Comparison of ENCODE assay signal across 10 cellular contexts in genomic region chr5:76717222-76718083, GRCh38. TPM values are rescaled to one million over a fixed set of nuclear protein-coding genes. Genes with fewer than 3 reads are reported as not detected.
DNase-seq lines count a peak whose midpoint lies in the region; ATAC-seq, FAIRE-seq and TF ChIP-seq lines count a peak whose summit lies in the region.
"Had no signal": no experiment of that assay in that cellular context is flagged by ENCODE, and none has a peak within 500 bp of the region (broad histone marks: within the 10 kb centered on the region; RNA-seq: fewer than 3 reads in every experiment).

No MANE protein-coding gene starts in this region.

- CTCF ChIA-PET in K562 (lab: Yijun Ruan, JAX; ENCODE audit: low intra/inter-chr PET ratio): interaction anchor here (0.6 to 2.3 kb wide), 2 partner anchors 18 to 57 kb away, joined by 3 to 12 read pairs; no protein-coding TSS in a partner anchor

- no peak for ATAC-seq in Right ventricle myocardium inferior
- 0 out of 3 replicates have a peak, but pooled peaks have one; percentile 2 for ATAC-seq in K562
- no peak for ATAC-seq in lung (ENCODE audit: insufficient read depth, low FRiP score)
- no peak for ATAC-seq in upper lobe of right lung
- ATAC-seq in HG02973 (IDR thresholded peaks at IDR 0.05; ENCODE audit: unreplicated experiment): no peak
- no peak for ATAC-seq in HG02840 (IDR thresholded peaks at IDR 0.05; ENCODE audit: low FRiP score, unreplicated experiment)

- H3K36me3 ChIP-seq in cardiac muscle cell: no peaks in the 10 kb centered on the region
- H3K36me3 ChIP-seq in K562 (ENCODE audit: control insufficient read depth, insufficient read depth, low read length): 0 out of 3 replicates have a peak, but pooled peaks cover 2% of the 10 kb centered on the region
- no peaks in the 10 kb centered on the region for H3K36me3 ChIP-seq in lung (ENCODE audit: control insufficient read depth in 2 of 2, insufficient read depth in 2 of 2, low read length in 2 of 2)
- no peaks in the 10 kb centered on the region for H3K36me3 ChIP-seq in upper lobe of right lung
- H3K36me3 ChIP-seq in ovary: no peaks in the 10 kb centered on the region

- H3K27me3 ChIP-seq in cardiac muscle cell: peaks cover 27% of the 10 kb centered on the region
- no peaks in the 10 kb centered on the region for H3K27me3 ChIP-seq in K562 (ENCODE audit: control insufficient read depth in 2 of 2, insufficient read depth in 2 of 2, low read length in 2 of 2)
- H3K27me3 ChIP-seq in lung (ENCODE audit: control insufficient read depth, insufficient read depth): no peaks in the 10 kb centered on the region
- peaks cover 10% of the 10 kb centered on the region for H3K27me3 ChIP-seq in upper lobe of right lung
- H3K27me3 ChIP-seq in ovary: no peaks in the 10 kb centered on the region

- no TSS peak for BruUV-seq in K562 (replicated peaks; lab: Mats Ljungman, UMichigan)

- in situ Hi-C loops in K562 (cut with MboI): no loop called here

- intact Hi-C loops in Right ventricle myocardium inferior (cut with DNase I) (loop anchor here (5.0 to 10.0 kb wide), 2 partner anchors 55 to 73 kb away; no protein-coding TSS in a partner anchor), K562 (cut with micrococcal nuclease) (loop anchor here (2.0 kb wide), 1 partner anchor 117 kb away; no protein-coding TSS in a partner anchor), upper lobe of right lung (cut with DNase I) (no loop called here), ovary (cut with DNase I) (no loop called here)

- no peak for TF ChIP-seq RAD21 in K562 (CRISPR knock-in tag; conservative IDR thresholded peaks at IDR 0.05 in 1 of 2, IDR thresholded peaks at IDR 0.05 in 1 of 2)

- POLR2A ChIA-PET in K562 (lab: Yijun Ruan, JAX): interaction anchor here (0.8 to 2.7 kb wide), 4 partner anchors 9 to 22 kb away, joined by 3 to 12 read pairs (median 5); no protein-coding TSS in a partner anchor

- TF ChIP-seq EP300 in K562 (IDR thresholded peaks at IDR 0.05; ENCODE audit: low read length) (no peak), ovary (IDR thresholded peaks at IDR 0.05) (no peak)

- H3K4me2 ChIP-seq in K562 (ENCODE audit: insufficient read depth, low read length): peak overlapping the region; percentile 77

- H3K9me1 ChIP-seq in K562 (ENCODE audit: control insufficient read depth, insufficient read depth, low read length): no peaks in the 10 kb centered on the region

- TF ChIP-seq POLR2A in K562 (conservative IDR thresholded peaks at IDR 0.05): no peak
- no peak for TF ChIP-seq POLR2A in ovary (IDR thresholded peaks at IDR 0.05)

- peak; percentile 85 for FAIRE-seq in K562 (lab: Jason Lieb, UNC)

- H3K27ac ChIP-seq in cardiac muscle cell (no peak overlapping the region), K562 (ENCODE audit: extremely low read depth, low read depth, low read length) (peak overlapping the region; percentile 83; the same call in 1 of the 3 replicates), lung (ENCODE audit: low read depth in 1 of 2, low read length in 1 of 2) (no peak overlapping the region), upper lobe of right lung (peak overlapping the region; percentile 85), ovary (no peak overlapping the region)

- H3K9me3 ChIP-seq in cardiac muscle cell (ENCODE audit: low read depth) (no peaks in the 10 kb centered on the region), K562 (replicated peaks; ENCODE audit: control insufficient read depth, insufficient read depth, low read depth, low read length) (no peaks in the 10 kb centered on the region), lung (ENCODE audit: control insufficient read depth in 2 of 2, insufficient read depth in 1 of 2, low read length in 1 of 2) (no peaks in the 10 kb centered on the region), upper lobe of right lung (no peaks in the 10 kb centered on the region), ovary (no peaks in the 10 kb centered on the region)

- TF ChIP-seq CTCF in cardiac muscle cell (IDR thresholded peaks at IDR 0.05; ENCODE audit: low read depth, low read length) (no peak), K562 (IDR thresholded peaks at IDR 0.05 in 2 of 3, conservative IDR thresholded peaks at IDR 0.05 in 1 of 3; ENCODE audit: insufficient read depth in 2 of 3, low read depth in 1 of 3, low read length in 3 of 3) (no peak), lung (IDR thresholded peaks at IDR 0.05; ENCODE audit: control extremely low read depth, extremely low read depth) (no peak), upper lobe of right lung (IDR thresholded peaks at IDR 0.05) (no peak), ovary (IDR thresholded peaks at IDR 0.05) (no peak)

- H3K4me3 ChIP-seq in cardiac muscle cell (peak overlapping the region; percentile 82), K562 (peak overlapping the region; percentile 92), lung (peak overlapping the region; percentile 4), upper lobe of right lung (peak overlapping the region; percentile 59), ovary (no peak overlapping the region)

- peak overlapping the region; percentile 97 for H2AFZ ChIP-seq in K562 (ENCODE audit: low read depth, low read length)

- peaks cover 14% of the 10 kb centered on the region for H3K4me1 ChIP-seq in cardiac muscle cell (ENCODE audit: low read depth)
- peaks cover 15 to 18% of the 10 kb centered on the region in 2 experiments; a peak in 4 of 5 replicates for H3K4me1 ChIP-seq in K562 (replicated peaks in 1 of 2; ENCODE audit: control insufficient read depth in 2 of 2, insufficient read depth in 2 of 2, low read length in 2 of 2)
- H3K4me1 ChIP-seq in lung (ENCODE audit: control insufficient read depth in 2 of 2, insufficient read depth in 2 of 2, low read length in 2 of 2): peaks cover 0 to 2% of the 10 kb centered on the region in 2 donors
- peaks cover 24% of the 10 kb centered on the region for H3K4me1 ChIP-seq in upper lobe of right lung
- H3K4me1 ChIP-seq in ovary (ENCODE audit: insufficient read depth): no peaks in the 10 kb centered on the region

- H3K79me2 ChIP-seq in K562 (ENCODE audit: control insufficient read depth, insufficient read depth, low read length): peaks cover 52% of the 10 kb centered on the region

- 26% methylated on average over 11 of the region's 11 CpGs for WGBS in K562 (ENCODE audit: insufficient coverage, low coverage, missing lambda C conversion rate)
- 67 to 77% methylated on average over 11 of the region's 11 CpGs for WGBS in lung, 2 donors
- 74 to 82% (median 79%) methylated on average over 11 of the region's 11 CpGs for WGBS in ovary, 3 donors

- H3K9ac ChIP-seq in K562 (ENCODE audit: insufficient read depth in 1 of 2, low read depth in 2 of 2, low read length in 2 of 2): peak overlapping the region in 1 of 2 experiments; percentile 81; a peak in 3 of 4 replicates

- H4K20me1 ChIP-seq in K562 (replicated peaks; ENCODE audit: control insufficient read depth, insufficient read depth, low read length): no peaks in the 10 kb centered on the region

- DNase-seq in cardiac muscle cell (ENCODE audit: low read depth in 1 of 2, low spot score in 1 of 2) (peak; percentile 10 to 57), Right ventricle myocardium inferior (ENCODE audit: missing footprints) (no peak), K562 (ENCODE audit: extremely low read depth in 1 of 4, low spot score in 3 of 4) (peak in 2 of 4 experiments; percentile 30 to 32), lung (ENCODE audit: low spot score) (no peak), upper lobe of right lung (no peak), ovary (no peak)
- DNase-seq: DMS153; stimulated activated naive CD4-positive, alpha-beta T cell treated with Interleukin-2 at 50 U/mL for 16 hours had no signal

TF ChIP-seq in K562, 482 proteins besides CTCF, POLR2A, EP300 and RAD21:
- TF ChIP-seq STAT5A (IDR thresholded peaks at IDR 0.05; ENCODE audit: borderline replicate concordance, low read length) (0 out of 2 replicates have a peak, but pooled peaks have one; percentile 1), ZNF512 (tag; IDR thresholded peaks at IDR 0.05) (0 out of 2 replicates have a peak, but pooled peaks have one; percentile 29), RUNX1 (IDR thresholded peaks at IDR 0.05; ENCODE audit: low read depth) (no peak)

RNA-seq across cellular contexts. Expression of gene F2R, which starts 1.5 kb away (rescaled TPM):
- total RNA-seq in cardiac muscle cell: 13.4 and 16.8 TPM in 2 replicates
- 16.6 and 22.4 TPM in 2 replicates for polyA plus RNA-seq in cardiac muscle cell
- total RNA-seq in Right ventricle myocardium inferior: 5.7 TPM
- 26.4 and 32.1 TPM in 2 replicates for total RNA-seq in K562 (2011; cell fraction: chromatin; rRNA removed; ENCODE audit: low replicate concordance)
- 29.2 and 33.2 TPM in 2 replicates for total RNA-seq in K562 (2011; cell fraction: nucleolus; rRNA removed)
- total RNA-seq in K562 (2011; cell fraction: nucleoplasm; rRNA removed): 46.1 and 60.1 TPM in 2 replicates
- 11.2 and 13.7 TPM in 2 replicates for total RNA-seq in K562 (2014; rRNA removed)
- 15.1 and 15.2 TPM in 2 replicates for total RNA-seq in K562 (2014; rRNA removed; fragmentation: Illumina TruSeq; extraction: Trizol)
- total RNA-seq in K562 (2015; rRNA removed; fragmentation: Illumina TruSeq; extraction: Trizol): 10.5 and 11.1 TPM in 2 replicates
- total RNA-seq in K562 (2021): 14.7 and 15.3 TPM in 2 replicates
- polyA plus RNA-seq in K562 (2011; rRNA removed): 34.7 and 56.5 TPM in 2 replicates
- 39.1 and 73.9 TPM in 2 replicates for polyA plus RNA-seq in K562 (2011; cell fraction: cytosol; rRNA removed)
- polyA plus RNA-seq in K562 (2011; cell fraction: nucleus; rRNA removed): 11.1 and 24.1 TPM in 2 replicates
- 10.9 and 11.1 TPM in 2 replicates for polyA plus RNA-seq in K562 (2012)
- polyA plus RNA-seq in K562 (2014; fragmentation: Illumina TruSeq; extraction: Trizol): 19.1 and 19.8 TPM in 2 replicates
- 1 to 10 TPM; 4.0 to 4.9 TPM for polyA plus RNA-seq in K562 (2014; fragmentation: Nextera tagmentation; extraction: Ambion mirVana)
- 17.1 and 18.5 TPM in 2 replicates for polyA plus RNA-seq in K562 (2014; rRNA removed)
- 35.4 and 55.1 TPM in 2 replicates for polyA minus RNA-seq in K562 (2011; rRNA and poly(A)+ RNA removed)
- 13.9 and 23.1 TPM in 2 replicates for polyA minus RNA-seq in K562 (2011; cell fraction: cytosol; rRNA and poly(A)+ RNA removed)
- polyA minus RNA-seq in K562 (2011; cell fraction: nucleus; rRNA and poly(A)+ RNA removed): 8.1 and 19.8 TPM in 2 replicates
- total RNA-seq in lung: 10 to 100 TPM; 13.9 to 31.8 TPM
- 10 to 100 TPM in 1 of 2 donors, 1 to 10 TPM in 1; 4.2 to 13.5 TPM for polyA plus RNA-seq in lung
- total RNA-seq in upper lobe of right lung: 38.6 TPM
- total RNA-seq in ovary: 1 to 10 TPM; 1.7 to 7.0 (median 4.3) TPM
- 10 to 100 TPM in 1 of 2 donors, 1 to 10 TPM in 1; 6.6 to 28.5 TPM for polyA plus RNA-seq in ovary

Comparison
In these comparisons a context has a peak if more than half of its experiments do, and no peak if none do; other contexts are left out.
1. DNase-seq: peak in cardiac muscle cell (2 of 2); none in Right ventricle myocardium inferior (single experiment), lung (single experiment), upper lobe of right lung (single experiment) and ovary (0 of 5).
2. H3K27ac ChIP-seq: peak in K562 (single experiment) and upper lobe of right lung (single experiment); none in cardiac muscle cell (single experiment), lung (0 of 2) and ovary (0 of 2).
3. intact Hi-C loops: an anchor here in Right ventricle myocardium inferior (5.0 to 10.0 kb wide) and K562 (2.0 kb wide); none called in upper lobe of right lung and ovary.